25 cellular contexts compared by ENCODE assay signal in the genomic region with DNA sequence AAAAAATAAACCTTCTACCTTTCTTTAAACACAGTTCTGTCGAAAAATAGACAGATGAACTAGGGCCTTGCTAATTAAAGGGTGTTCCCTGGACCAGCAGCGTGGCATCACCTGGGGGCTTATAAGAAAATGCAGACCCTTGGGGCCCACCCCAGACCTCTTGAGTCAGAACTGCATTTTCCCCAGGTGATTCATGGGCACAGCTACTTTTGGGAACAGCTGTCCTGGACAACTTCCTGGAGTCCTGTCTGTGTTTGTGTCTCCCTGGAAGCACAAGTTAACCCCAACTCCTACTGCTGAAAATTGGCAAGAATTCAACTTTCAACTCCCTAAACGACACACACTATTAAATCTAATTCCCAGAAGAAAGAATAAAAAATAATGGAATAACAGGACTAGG. TPM values are rescaled to one million over a fixed set of nuclear protein-coding genes. Genes with fewer than 3 reads are reported as not detected.
DNase-seq lines count a peak whose midpoint lies in the region; FAIRE-seq and TF ChIP-seq lines count a peak whose summit lies in the region.
"Had no signal": no experiment of that assay in that cellular context is flagged by ENCODE, and none has a peak within 500 bp of the region (broad histone marks: within the 10 kb centered on the region; RNA-seq: fewer than 3 reads in every experiment).

No MANE protein-coding gene starts in this region.

- BruUV-seq in MCF 10A (replicated peaks; lab: Mats Ljungman, UMichigan) (no TSS peak), mammary epithelial cell (replicated peaks; lab: Mats Ljungman, UMichigan) (no TSS peak)

- in situ Hi-C loops in mammary epithelial cell (cut with MboI; ENCODE audit: low sequenced_read_pairs in 2 of 2), result no loop called here

- no peaks in the 10 kb centered on the region for H3K36me3 ChIP-seq in mammary epithelial cell (ENCODE audit: insufficient read depth, low read length)

- POLR2A ChIA-PET in MCF 10A (lab: Yijun Ruan, JAX), result no interaction called here

- H3K4me3 ChIP-seq in mammary epithelial cell (replicated peaks in 1 of 3; ENCODE audit: insufficient read depth in 1 of 3, low read depth in 2 of 3, low read length in 3 of 3), result no peak overlapping the region
- H3K4me3 ChIP-seq: GM12878, heart right ventricle, mucosa of descending colon, testis had no signal

- CTCF ChIA-PET in MCF 10A (lab: Yijun Ruan, JAX) (no interaction called here), mammary epithelial cell (lab: Charles Lee; ENCODE audit: low non-redundant PET) (no interaction called here)

- H3K27ac Mint-ChIP-seq in MCF 10A (ENCODE audit: low read depth, unreplicated experiment) (peak overlapping the region; percentile 18), mesothelial cell of epicardium (peak overlapping the region; percentile 83)
- H3K27ac Mint-ChIP-seq: activated CD8-positive, alpha-beta memory T cell treated with anti-CD3 and anti-CD28 coated beads, Interleukin-2, amount 10 ng/mL, durations not matched to agents 7 days and 5 days; activated T-helper 1 cell treated with anti-CD3 and anti-CD28 coated beads, Interleukin-12 subunit alpha, Interleukin-12 subunit beta, Interleukin-2, Interleukin-4 antibody, amounts not matched to agents 30 ng/mL and 10 ng/mL and 1 ng/mL, durations not matched to agents 14 hours and 24 hours and 36 hours; immature natural killer cell; stimulated activated naive B cell treated with anti-CD40 and anti-IgM and Interleukin-4, amounts not matched to agents 10 μg/mL and 1 μg/mL and 100 μg/mL, for 72 hours had no signal

- dilution Hi-C loops in mammary epithelial cell (cut with HindIII; ENCODE audit: low sequenced_read_pairs), result no loop called here

- H3K9me3 Mint-ChIP-seq in MCF 10A (ENCODE audit: unreplicated experiment) (no peaks in the 10 kb centered on the region), mesothelial cell of epicardium (no peaks in the 10 kb centered on the region)
- H3K9me3 Mint-ChIP-seq: activated T-helper 1 cell treated with anti-CD3 and anti-CD28 coated beads, Interleukin-12 subunit alpha, Interleukin-12 subunit beta, Interleukin-2, Interleukin-4 antibody, amounts not matched to agents 30 ng/mL and 10 ng/mL and 1 ng/mL, durations not matched to agents 14 hours and 24 hours and 36 hours; immature natural killer cell; stimulated activated naive B cell treated with anti-CD40 and anti-IgM and Interleukin-4, amounts not matched to agents 10 μg/mL and 1 μg/mL and 100 μg/mL, for 72 hours had no signal

- no peaks in the 10 kb centered on the region for H3K9me3 ChIP-seq in mammary epithelial cell (replicated peaks; ENCODE audit: insufficient read depth, low read length)
- H3K9me3 ChIP-seq: heart right ventricle, mucosa of descending colon, testis had no signal

- no peak for DNase-seq in MCF 10A (ENCODE audit: unreplicated experiment)
- no peak for DNase-seq in mammary epithelial cell
- no peak for DNase-seq in mesothelial cell of epicardium (ENCODE audit: low spot score in 2 of 2, unreplicated experiment in 2 of 2)
- DNase-seq in dedifferentiated amniotic fluid mesenchymal stem cell (ENCODE audit: extremely low spot score), result no peak
- DNase-seq in H4 (ENCODE audit: low spot score), result no peak
- DNase-seq in cerebellar nuclear complex (lab: John Stamatoyannopoulos, UW), result no peak
- no peak for DNase-seq in HUDEP-2 (lab: John Stamatoyannopoulos, UW; ENCODE audit: unreplicated experiment in 76 of 76)
- DNase-seq: activated CD4-positive, alpha-beta T cell treated with anti-CD3 and anti-CD28 coated beads for 48 hours; activated CD8-positive, alpha-beta memory T cell treated with anti-CD3 and anti-CD28 coated beads, Interleukin-2, amount 10 ng/mL, durations not matched to agents 7 days and 5 days; activated naive CD4-positive, alpha-beta T cell treated with anti-CD3 and anti-CD28 coated beads, Interleukin-2, amount 50 U/mL, for 16 hours; anterior cingulate cortex; effector memory CD4-positive, alpha-beta T cell; heart right ventricle; immature natural killer cell; mucosa of descending colon; NCI-H1092 treated with DMSO at 0.1 percent for 48 hours; NCI-H2029 treated with DMSO at 0.1 percent for 48 hours; SIG-M5; stimulated activated CD4-positive, alpha-beta T cell treated with anti-CD3 and anti-CD28 coated beads, Interleukin-2, amount 100 ng/mL, for 48 hours; stimulated activated naive B cell treated with anti-CD40 and anti-IgM and Interleukin-4, amounts not matched to agents 10 μg/mL and 1 μg/mL and 100 μg/mL, for 72 hours; testis had no signal

- no peak overlapping the region for H3K4me3 Mint-ChIP-seq in MCF 10A (ENCODE audit: unreplicated experiment)
- no peak overlapping the region for H3K4me3 Mint-ChIP-seq in mesothelial cell of epicardium
- H3K4me3 Mint-ChIP-seq: activated CD8-positive, alpha-beta memory T cell treated with anti-CD3 and anti-CD28 coated beads, Interleukin-2, amount 10 ng/mL, durations not matched to agents 7 days and 5 days; activated T-helper 1 cell treated with anti-CD3 and anti-CD28 coated beads, Interleukin-12 subunit alpha, Interleukin-12 subunit beta, Interleukin-2, Interleukin-4 antibody, amounts not matched to agents 30 ng/mL and 10 ng/mL and 1 ng/mL, durations not matched to agents 14 hours and 24 hours and 36 hours; immature natural killer cell; stimulated activated naive B cell treated with anti-CD40 and anti-IgM and Interleukin-4, amounts not matched to agents 10 μg/mL and 1 μg/mL and 100 μg/mL, for 72 hours had no signal

- no peak overlapping the region for H3K9ac ChIP-seq in mammary epithelial cell (ENCODE audit: insufficient read depth, low read length)

- H3K36me3 Mint-ChIP-seq in MCF 10A (ENCODE audit: insufficient read depth, unreplicated experiment) (no peaks in the 10 kb centered on the region), mesothelial cell of epicardium (no peaks in the 10 kb centered on the region)
- H3K36me3 Mint-ChIP-seq: activated CD8-positive, alpha-beta memory T cell treated with anti-CD3 and anti-CD28 coated beads, Interleukin-2, amount 10 ng/mL, durations not matched to agents 7 days and 5 days; immature natural killer cell; stimulated activated naive B cell treated with anti-CD40 and anti-IgM and Interleukin-4, amounts not matched to agents 10 μg/mL and 1 μg/mL and 100 μg/mL, for 72 hours had no signal

- no peaks in the 10 kb centered on the region for H3K27me3 ChIP-seq in mammary epithelial cell (ENCODE audit: insufficient read depth, low read length)
- H3K27me3 ChIP-seq: testis had no signal

- H3K4me1 Mint-ChIP-seq in MCF 10A (ENCODE audit: insufficient read depth, unreplicated experiment), result peaks cover 16% of the 10 kb centered on the region
- peaks cover 35% of the 10 kb centered on the region for H3K4me1 Mint-ChIP-seq in mesothelial cell of epicardium
- H3K4me1 Mint-ChIP-seq: activated CD8-positive, alpha-beta memory T cell treated with anti-CD3 and anti-CD28 coated beads, Interleukin-2, amount 10 ng/mL, durations not matched to agents 7 days and 5 days; immature natural killer cell; stimulated activated naive B cell treated with anti-CD40 and anti-IgM and Interleukin-4, amounts not matched to agents 10 μg/mL and 1 μg/mL and 100 μg/mL, for 72 hours had no signal

- no peaks in the 10 kb centered on the region for H3K79me2 ChIP-seq in mammary epithelial cell (ENCODE audit: insufficient read depth, low read length)

- peak; percentile 78 for FAIRE-seq in endometrium (lab: Jason Lieb, UNC)
- FAIRE-seq: GM12878 had no signal

- no peak overlapping the region for H3K4me2 ChIP-seq in mammary epithelial cell (ENCODE audit: insufficient read depth, low read depth, low read length)

- H3K4me1 ChIP-seq in mammary epithelial cell (ENCODE audit: insufficient read depth, low read length), result peaks cover 7% of the 10 kb centered on the region
- H3K4me1 ChIP-seq: testis had no signal

- 65% methylated on average over 3 of the region's 3 CpGs for WGBS in mammary epithelial cell (ENCODE audit: low coverage, missing lambda C conversion rate)

- H4K20me1 ChIP-seq in mammary epithelial cell (ENCODE audit: insufficient read depth, low read length), result no peaks in the 10 kb centered on the region

- no peak overlapping the region for H2AFZ ChIP-seq in mammary epithelial cell (ENCODE audit: low read depth, low read length)

- intact Hi-C loops in MCF 10A (cut with micrococcal nuclease), result no loop called here
- intact Hi-C loops in mammary epithelial cell (cut with micrococcal nuclease), result no loop called here

- no peaks in the 10 kb centered on the region for H3K27me3 Mint-ChIP-seq in MCF 10A (ENCODE audit: insufficient read depth, unreplicated experiment)
- H3K27me3 Mint-ChIP-seq in mesothelial cell of epicardium (ENCODE audit: low read depth), result no peaks in the 10 kb centered on the region
- H3K27me3 Mint-ChIP-seq: activated CD8-positive, alpha-beta memory T cell treated with anti-CD3 and anti-CD28 coated beads, Interleukin-2, amount 10 ng/mL, durations not matched to agents 7 days and 5 days had no signal

- no peak overlapping the region for H3K27ac ChIP-seq in mammary epithelial cell (ENCODE audit: insufficient read depth, low read depth, low read length)
- H3K27ac ChIP-seq: 22Rv1 had no signal

- TF ChIP-seq CTCF in MCF 10A (IDR thresholded peaks at IDR 0.05; ENCODE audit: unreplicated experiment) (no peak), mammary epithelial cell (conservative IDR thresholded peaks at IDR 0.05 in 1 of 2, IDR thresholded peaks at IDR 0.05 in 1 of 2; ENCODE audit: extremely low read depth in 1 of 2, insufficient read depth in 1 of 2, low read depth in 1 of 2, low read length in 2 of 2) (no peak), mesothelial cell of epicardium (IDR thresholded peaks at IDR 0.05; ENCODE audit: unreplicated experiment) (no peak)

RNA-seq across cellular contexts. Expression of a gene that starts 17.8 kb away (rescaled TPM):
- total RNA-seq in MCF 10A (2022) (4.3 and 14.8 TPM in 2 replicates), mammary epithelial cell (1 to 10 TPM; 1.1 to 5.7 TPM), mesothelial cell of epicardium (38.0 to 41.5 TPM (median 40.3 TPM) in 3 replicates)
- polyA plus RNA-seq in mammary epithelial cell, result 0.27 TPM
- polyA minus RNA-seq in mammary epithelial cell, result not detected
- 10.1 and 14.2 TPM in 2 replicates for total RNA-seq in H4 (2014; rRNA removed; shearing (Covaris generic))
